In genomic region chr14:56598519-56598918, GRCh38 we compare ENCODE assay signal across 19 cellular contexts. TPM values are rescaled to one million over a fixed set of nuclear protein-coding genes. Genes with fewer than 3 reads are reported as not detected.
DNase-seq lines count a peak whose midpoint lies in the region; ATAC-seq, FAIRE-seq and TF ChIP-seq lines count a peak whose summit lies in the region.
"Had no signal": no experiment of that assay in that cellular context is flagged by ENCODE, and none has a peak within 500 bp of the region (broad histone marks: within the 10 kb centered on the region; RNA-seq: fewer than 3 reads in every experiment).

No MANE protein-coding gene starts in this region.

- FAIRE-seq in GM19239 (lab: Jason Lieb, UNC) (peak; percentile 4), K562 (lab: Jason Lieb, UNC) (no peak)
- FAIRE-seq: GM12891, GM18507 had no signal

- peaks cover 4% of the 10 kb centered on the region for H3K36me3 ChIP-seq in CD4-positive, CD25-positive, alpha-beta regulatory T cell (ENCODE audit: control insufficient read depth, insufficient read depth, low read length)
- H3K36me3 ChIP-seq in K562 (ENCODE audit: control insufficient read depth, insufficient read depth, low read length) (no peaks in the 10 kb centered on the region), uterus (no peaks in the 10 kb centered on the region)

- in situ Hi-C loops in K562 (cut with MboI) = no loop called here

- no peak for TF ChIP-seq RAD21 in K562 (CRISPR knock-in tag; conservative IDR thresholded peaks at IDR 0.05 in 1 of 2, IDR thresholded peaks at IDR 0.05 in 1 of 2)

- DNase-seq in CD4-positive, CD25-positive, alpha-beta regulatory T cell = no peak
- DNase-seq in GM19239 (ENCODE audit: insufficient read length, low spot score) (no peak), K562 (ENCODE audit: extremely low read depth in 1 of 4, low spot score in 3 of 4) (no peak), NCI-H510A (lab: John Stamatoyannopoulos, UW) (no peak), uterus (no peak)
- DNase-seq: CD4-positive, alpha-beta T cell; CD8-positive, alpha-beta memory T cell; DMS53; DMS79 treated with DMSO at 0.1 percent for 48 hours; GF-D8; H9 had no signal

- no peaks in the 10 kb centered on the region for H3K27me3 Mint-ChIP-seq in CD4-positive, CD25-positive, alpha-beta regulatory T cell
- H3K27me3 Mint-ChIP-seq: B cell; CD4-positive, alpha-beta T cell; CD8-positive, alpha-beta memory T cell had no signal

- TF ChIP-seq EP300 in K562 (IDR thresholded peaks at IDR 0.05; ENCODE audit: low read length) = no peak

- ATAC-seq in CD4-positive, CD25-positive, alpha-beta regulatory T cell (ENCODE audit: low read depth in 2 of 2) = no peak
- ATAC-seq in K562 (no peak), GM21526 (IDR thresholded peaks at IDR 0.05; ENCODE audit: low FRiP score, unreplicated experiment) (no peak)
- ATAC-seq: GM23338, HCT116 had no signal

- no peak overlapping the region for H3K4me3 ChIP-seq in CD4-positive, CD25-positive, alpha-beta regulatory T cell (ENCODE audit: low read depth, low read length)
- H3K4me3 ChIP-seq in K562 (no peak overlapping the region), uterus (no peak overlapping the region)
- H3K4me3 ChIP-seq: BLaER1, GM23338 had no signal

- no TSS peak for BruUV-seq in K562 (replicated peaks; lab: Mats Ljungman, UMichigan)

- H3K4me1 ChIP-seq in CD4-positive, CD25-positive, alpha-beta regulatory T cell (ENCODE audit: control insufficient read depth, insufficient read depth, low read length, poor library complexity, severe bottlenecking) = no peaks in the 10 kb centered on the region
- no peaks in the 10 kb centered on the region for H3K4me1 ChIP-seq in K562 (replicated peaks in 1 of 2; ENCODE audit: control insufficient read depth in 2 of 2, insufficient read depth in 2 of 2, low read length in 2 of 2)
- H3K4me1 ChIP-seq in uterus = no peaks in the 10 kb centered on the region

- intact Hi-C loops in K562 (cut with micrococcal nuclease) = no loop called here
- intact Hi-C loops in uterus (cut with DNase I; ENCODE audit: low total_unique reads) = no loop called here

- peak overlapping the region in 2 of 3 donors; percentile 4 to 13 for H3K27ac Mint-ChIP-seq in CD4-positive, CD25-positive, alpha-beta regulatory T cell
- H3K27ac Mint-ChIP-seq: B cell; CD4-positive, alpha-beta T cell; CD8-positive, alpha-beta memory T cell; GM23338 had no signal

- peaks cover 0 to 3% (median 0%) of the 10 kb centered on the region in 7 donors for H3K9me3 Mint-ChIP-seq in CD4-positive, CD25-positive, alpha-beta regulatory T cell
- H3K9me3 Mint-ChIP-seq: CD4-positive, alpha-beta T cell; CD8-positive, alpha-beta memory T cell; GM23338; H9 had no signal

- H3K9me3 ChIP-seq in CD4-positive, CD25-positive, alpha-beta regulatory T cell (ENCODE audit: control insufficient read depth in 2 of 2, low read length in 2 of 2) = no peaks in the 10 kb centered on the region
- H3K9me3 ChIP-seq in K562 (replicated peaks; ENCODE audit: control insufficient read depth, insufficient read depth, low read depth, low read length) = no peaks in the 10 kb centered on the region
- H3K9me3 ChIP-seq in uterus = no peaks in the 10 kb centered on the region
- H3K9me3 ChIP-seq: BLaER1 had no signal

- TF ChIP-seq POLR2A in K562 (conservative IDR thresholded peaks at IDR 0.05) (no peak), uterus (IDR thresholded peaks at IDR 0.05) (no peak)

- peaks cover 9 to 26% (median 10%) of the 10 kb centered on the region in 4 donors for H3K4me1 Mint-ChIP-seq in CD4-positive, CD25-positive, alpha-beta regulatory T cell
- H3K4me1 Mint-ChIP-seq: B cell, GM23338 had no signal

- no peaks in the 10 kb centered on the region for H3K9me1 ChIP-seq in K562 (ENCODE audit: control insufficient read depth, insufficient read depth, low read length)

- H3K4me3 Mint-ChIP-seq in CD4-positive, CD25-positive, alpha-beta regulatory T cell = no peak overlapping the region
- H3K4me3 Mint-ChIP-seq: B cell; CD4-positive, alpha-beta T cell; CD8-positive, alpha-beta memory T cell; GM23338; H9 had no signal

- CTCF ChIA-PET in K562 (lab: Yijun Ruan, JAX; ENCODE audit: low intra/inter-chr PET ratio) = no interaction called here

- H4K20me1 ChIP-seq in K562 (replicated peaks; ENCODE audit: control insufficient read depth, insufficient read depth, low read length) = no peaks in the 10 kb centered on the region
- H4K20me1 ChIP-seq: BLaER1 had no signal

- H3K79me2 ChIP-seq in K562 (ENCODE audit: control insufficient read depth, insufficient read depth, low read length) = no peaks in the 10 kb centered on the region

- peaks cover 34% of the 10 kb centered on the region for H3K36me3 Mint-ChIP-seq in CD4-positive, CD25-positive, alpha-beta regulatory T cell

- no peak overlapping the region for H3K4me2 ChIP-seq in K562 (ENCODE audit: insufficient read depth, low read length)
- H3K4me2 ChIP-seq: BLaER1, GM23338 had no signal

- TF ChIP-seq CTCF in K562 (IDR thresholded peaks at IDR 0.05 in 2 of 3, conservative IDR thresholded peaks at IDR 0.05 in 1 of 3; ENCODE audit: insufficient read depth in 2 of 3, low read depth in 1 of 3, low read length in 3 of 3) (no peak), uterus (IDR thresholded peaks at IDR 0.05) (no peak)

- POLR2A ChIA-PET in K562 (lab: Yijun Ruan, JAX) = interaction anchor here (1.4 kb wide), 1 partner anchor 10 kb away, joined by 4 read pairs; no protein-coding TSS in a partner anchor

- no peaks in the 10 kb centered on the region for H3K27me3 ChIP-seq in CD4-positive, CD25-positive, alpha-beta regulatory T cell (ENCODE audit: control insufficient read depth, insufficient read depth, low read length)
- no peaks in the 10 kb centered on the region for H3K27me3 ChIP-seq in K562 (ENCODE audit: control insufficient read depth in 2 of 2, insufficient read depth in 2 of 2, low read length in 2 of 2)
- no peaks in the 10 kb centered on the region for H3K27me3 ChIP-seq in uterus
- H3K27me3 ChIP-seq: BLaER1 had no signal

- no peak overlapping the region for H2AFZ ChIP-seq in K562 (ENCODE audit: low read depth, low read length)
- H2AFZ ChIP-seq: GM23338 had no signal

- H3K9ac ChIP-seq in K562 (ENCODE audit: insufficient read depth in 1 of 2, low read depth in 2 of 2, low read length in 2 of 2) = no peak overlapping the region
- H3K9ac ChIP-seq: BLaER1 had no signal

- 82% methylated on average over 1 of the region's 1 CpG for WGBS in K562 (ENCODE audit: insufficient coverage, low coverage, missing lambda C conversion rate)

- no peak overlapping the region for H3K27ac ChIP-seq in CD4-positive, CD25-positive, alpha-beta regulatory T cell (ENCODE audit: insufficient read depth, low read length, poor library complexity, severe bottlenecking)
- H3K27ac ChIP-seq in K562 (ENCODE audit: extremely low read depth, low read depth, low read length) (no peak overlapping the region), uterus (no peak overlapping the region)
- H3K27ac ChIP-seq: BLaER1, C4-2B had no signal

TF ChIP-seq in K562, 482 proteins besides CTCF, POLR2A, EP300 and RAD21 (continues in another document):
- TF ChIP-seq ID3 (CRISPR knock-in tag; IDR thresholded peaks at IDR 0.05) (no peak), ID3 (tag; IDR thresholded peaks at IDR 0.05) (no peak), HNRNPH1 (optimal IDR thresholded peaks at IDR 0.05; ENCODE audit: low read depth, low read length) (no peak), MTA1 (IDR thresholded peaks at IDR 0.05; ENCODE audit: borderline replicate concordance) (no peak), PTRF (tag; IDR thresholded peaks at IDR 0.05) (no peak), WHSC1 (IDR thresholded peaks at IDR 0.05; ENCODE audit: low read length) (no peak), ZNF316 (IDR thresholded peaks at IDR 0.05) (peak; percentile 57), MAFF (IDR thresholded peaks at IDR 0.05; ENCODE audit: low read length) (0 out of 2 replicates have a peak, but pooled peaks have one; percentile 16)

RNA-seq across cellular contexts. Expression of gene TMEM260, which starts 18.9 kb away (rescaled TPM):
- total RNA-seq in CD4-positive, CD25-positive, alpha-beta regulatory T cell = 29.0 TPM
- 10 to 100 TPM; 10.3 to 11.7 (median 11.0) TPM for polyA plus RNA-seq in CD4-positive, CD25-positive, alpha-beta regulatory T cell
- 23.4 and 40.8 TPM in 2 replicates for total RNA-seq in K562 (2011; cell fraction: chromatin; rRNA removed; ENCODE audit: low replicate concordance)
- 15.2 and 18.8 TPM in 2 replicates for total RNA-seq in K562 (2011; cell fraction: nucleolus; rRNA removed)
- total RNA-seq in K562 (2011; cell fraction: nucleoplasm; rRNA removed) = 22.7 and 33.7 TPM in 2 replicates
- 4.4 and 5.4 TPM in 2 replicates for total RNA-seq in K562 (2014; rRNA removed)
- 7.2 and 7.8 TPM in 2 replicates for total RNA-seq in K562 (2014; rRNA removed; fragmentation: Illumina TruSeq; extraction: Trizol)
- 6.4 and 7.7 TPM in 2 replicates for total RNA-seq in K562 (2015; rRNA removed; fragmentation: Illumina TruSeq; extraction: Trizol)
- 6.8 and 7.6 TPM in 2 replicates for total RNA-seq in K562 (2021)
- polyA plus RNA-seq in K562 (2011; rRNA removed) = 7.7 and 9.4 TPM in 2 replicates
- polyA plus RNA-seq in K562 (2011; cell fraction: cytosol; rRNA removed) = 5.0 and 6.8 TPM in 2 replicates
- 21.8 and 23.9 TPM in 2 replicates for polyA plus RNA-seq in K562 (2011; cell fraction: nucleus; rRNA removed)
- polyA plus RNA-seq in K562 (2012) = 3.4 and 8.0 TPM in 2 replicates
- 4.0 and 6.0 TPM in 2 replicates for polyA plus RNA-seq in K562 (2014; fragmentation: Illumina TruSeq; extraction: Trizol)
- polyA plus RNA-seq in K562 (2014; fragmentation: Nextera tagmentation; extraction: Ambion mirVana) = 1 to 10 TPM; 2.2 to 2.4 TPM
- 2.8 and 5.0 TPM in 2 replicates for polyA plus RNA-seq in K562 (2014; rRNA removed)
- 15.2 and 15.4 TPM in 2 replicates for polyA minus RNA-seq in K562 (2011; rRNA and poly(A)+ RNA removed)
- 6.7 and 7.4 TPM in 2 replicates for polyA minus RNA-seq in K562 (2011; cell fraction: cytosol; rRNA and poly(A)+ RNA removed)
- 37.4 and 38.8 TPM in 2 replicates for polyA minus RNA-seq in K562 (2011; cell fraction: nucleus; rRNA and poly(A)+ RNA removed)
- 10 to 100 TPM in 3 of 4 donors, 1 to 10 TPM in 1; 6.9 to 35.9 (median 24.4) TPM for total RNA-seq in uterus
